ENCODE assay signal across 17 cellular contexts in genomic region chr22:35783943-35784614, GRCh38.
DNase-seq lines count a peak whose midpoint lies in the region; ATAC-seq, FAIRE-seq and TF ChIP-seq lines count a peak whose summit lies in the region.
"Had no signal": no experiment of that assay in that cellular context is flagged by ENCODE, and none has a peak within 500 bp of the region (broad histone marks: within the 10 kb centered on the region; RNA-seq: fewer than 3 reads in every experiment).

No MANE protein-coding gene starts in this region.

- peaks cover 9% of the 10 kb centered on the region for H3K36me3 ChIP-seq in brain microvascular endothelial cell (replicated peaks)
- H3K36me3 ChIP-seq: uterus had no signal

- peaks cover 95% of the 10 kb centered on the region for H3K4me1 Mint-ChIP-seq in HFFc6 (ENCODE audit: low read depth)

- no peaks in the 10 kb centered on the region for H3K9me3 Mint-ChIP-seq in HFFc6

- H3K36me3 Mint-ChIP-seq in HFFc6 (ENCODE audit: low read depth), result peaks cover 42% of the 10 kb centered on the region

- FAIRE-seq in urothelium cell line (lab: Jason Lieb, UNC), result no peak

- H3K4me3 Mint-ChIP-seq in HFFc6, result peak overlapping the region; percentile 63

- DNase-seq in AG04450 (ENCODE audit: low read depth, low spot score) (no peak), HFFc6 (peak; percentile 89), brain microvascular endothelial cell (peak; percentile 56), myocyte (ENCODE audit: low read depth) (peak; percentile 78), SK-N-DZ (ENCODE audit: low spot score) (no peak), urothelium cell line (ENCODE audit: low spot score) (no peak)
- no peak for DNase-seq in activated CD4-positive, alpha-beta T cell treated with anti-CD3 and anti-CD28 coated beads for 48 hours
- DNase-seq: BE2C; DMS79 treated with DMSO at 0.1 percent for 48 hours; GOT3; NCI-H1092 treated with DMSO at 0.1 percent for 48 hours; NCI-H510A; SHP77 treated with DMSO at 0.1 percent for 48 hours; stimulated activated CD8-positive, alpha-beta memory T cell treated with anti-CD3 and anti-CD28 coated beads, Interleukin-4, amount 100 ng/mL, for 48 hours; uterus had no signal

- CTCF ChIA-PET in AG04450 (lab: Charles Lee), result no interaction called here

- H3K4me3 ChIP-seq in AG04450 (ENCODE audit: low read depth, low read length) (no peak overlapping the region), brain microvascular endothelial cell (ENCODE audit: low read depth, low read length) (no peak overlapping the region)
- H3K4me3 ChIP-seq: uterus had no signal

- ATAC-seq in GM18511 (IDR thresholded peaks at IDR 0.05; ENCODE audit: unreplicated experiment), result no peak
- ATAC-seq: left lobe of liver had no signal

- H3K27ac Mint-ChIP-seq in HFFc6, result peak overlapping the region; percentile 85

- H3K27me3 ChIP-seq in AG04450 (ENCODE audit: control insufficient read depth, insufficient read depth, low read length) (no peaks in the 10 kb centered on the region), brain microvascular endothelial cell (replicated peaks) (no peaks in the 10 kb centered on the region)
- H3K27me3 ChIP-seq: BE2C, uterus had no signal

- TF ChIP-seq CTCF in AG04450 (IDR thresholded peaks at IDR 0.05; ENCODE audit: low read depth, low read length) (no peak), HFFc6 (IDR thresholded peaks at IDR 0.05) (no peak), brain microvascular endothelial cell (IDR thresholded peaks at IDR 0.05; ENCODE audit: low read depth, low read length, missing control alignments) (no peak)

- POLR2A ChIA-PET in AG04450 (lab: Yijun Ruan, JAX), result no interaction called here

- peaks cover 1% of the 10 kb centered on the region; the same call in 1 of the 2 replicates for H3K27me3 Mint-ChIP-seq in HFFc6 (ENCODE audit: insufficient read depth)

- no peaks in the 10 kb centered on the region for H3K9me3 ChIP-seq in AG04450 (ENCODE audit: control insufficient read depth, insufficient read depth, low read length)
- H3K9me3 ChIP-seq: BE2C, uterus had no signal

- in situ Hi-C loops in brain microvascular endothelial cell (cut with HindIII; ENCODE audit: low pct_ligation_motif_present, low sequenced_read_pairs), result no loop called here

- H3K27ac ChIP-seq in AG04450 (ENCODE audit: low read depth, low read length) (peak overlapping the region; percentile 39), brain microvascular endothelial cell (peak overlapping the region; percentile 37)

Comparison
In these comparisons a context has a peak if more than half of its experiments do, and no peak if none do; other contexts are left out.
1. DNase-seq: peak in HFFc6 (single experiment), brain microvascular endothelial cell (single experiment) and myocyte (single experiment); none in AG04450 (single experiment), activated CD4-positive, alpha-beta T cell treated with anti-CD3 and anti-CD28 coated beads for 48 hours (single experiment), SK-N-DZ (single experiment) and urothelium cell line (single experiment).